In the genomic region with DNA sequence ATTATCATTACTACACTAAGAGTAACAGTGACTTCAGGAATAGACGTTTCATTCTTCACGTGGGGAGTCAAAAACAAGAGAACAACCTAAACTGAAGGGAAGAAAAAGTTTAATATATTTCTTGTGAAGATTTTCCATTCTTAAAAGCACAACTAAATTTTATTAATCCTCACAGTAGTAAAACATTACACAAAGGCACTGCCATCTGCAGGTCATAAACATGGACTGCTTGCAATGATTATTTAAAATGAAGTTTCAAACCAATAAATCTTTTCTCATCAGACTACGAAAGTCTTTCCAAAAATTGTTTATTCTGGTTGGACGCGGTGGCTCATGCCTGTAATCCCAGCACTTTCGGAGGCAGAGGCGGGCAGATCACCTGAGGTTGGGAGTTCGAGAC, we compare ENCODE assay signal across 10 cellular contexts. TPM values are rescaled to one million over a fixed set of nuclear protein-coding genes. Genes with fewer than 3 reads are reported as not detected.
A peak's percentile ranks its signal among the peaks of the same experiment; 100 is the strongest.
DNase-seq lines count a peak whose midpoint lies in the region; ATAC-seq and TF ChIP-seq lines count a peak whose summit lies in the region.
"Had no signal": no experiment of that assay in that cellular context is flagged by ENCODE, and none has a peak within 500 bp of the region (broad histone marks: within the 10 kb centered on the region; RNA-seq: fewer than 3 reads in every experiment).

No MANE protein-coding gene starts in this region.

- H3K27me3 Mint-ChIP-seq in type B pancreatic cell, result peaks cover 4% of the 10 kb centered on the region

- no peak for DNase-seq in heart left ventricle
- no peak for DNase-seq in right atrium auricular region (ENCODE audit: low spot score)
- no peak for DNase-seq in RWPE2 (ENCODE audit: low spot score)
- peak; percentile 52 for DNase-seq in fibroblast of the aortic adventitia (ENCODE audit: low read depth)
- no peak for DNase-seq in type B pancreatic cell (ENCODE audit: extremely low spot score, unreplicated experiment)
- DNase-seq in stimulated activated CD4-positive, alpha-beta T cell treated with anti-CD3 and anti-CD28 coated beads, Interleukin-15, amount 100 ng/mL, for 24 hours, result no peak
- DNase-seq: substantia nigra had no signal

- H3K4me1 Mint-ChIP-seq in type B pancreatic cell (ENCODE audit: unreplicated experiment), result peaks cover 53% of the 10 kb centered on the region

- 64 to 72% (median 65%) methylated on average over 8 of the region's 8 CpGs for WGBS in heart left ventricle, 4 donors

- H3K27me3 ChIP-seq in heart left ventricle (no peaks in the 10 kb centered on the region), right atrium auricular region (no peaks in the 10 kb centered on the region), RWPE2 (ENCODE audit: insufficient read depth, poor library complexity, severe bottlenecking) (no peaks in the 10 kb centered on the region)

- no peak for ATAC-seq in heart left ventricle
- no peak for ATAC-seq in RWPE2 (ENCODE audit: low read depth)
- no peak for ATAC-seq in GM18868 (IDR thresholded peaks at IDR 0.05; ENCODE audit: unreplicated experiment)
- no peak for ATAC-seq in HG02885 (IDR thresholded peaks at IDR 0.05; ENCODE audit: poor library complexity, unreplicated experiment)
- ATAC-seq: mucosa of descending colon had no signal

- H3K36me3 Mint-ChIP-seq in type B pancreatic cell, result no peaks in the 10 kb centered on the region

- H3K27ac ChIP-seq in heart left ventricle, result no peak overlapping the region
- no peak overlapping the region for H3K27ac ChIP-seq in right atrium auricular region
- no peak overlapping the region for H3K27ac ChIP-seq in RWPE2 (ENCODE audit: poor library complexity, severe bottlenecking)

- H3K27ac Mint-ChIP-seq in type B pancreatic cell, result peak overlapping the region; percentile 2

- H3K4me1 ChIP-seq in heart left ventricle (peaks cover 6 to 75% (median 71%) of the 10 kb centered on the region in 12 donors), right atrium auricular region (peaks cover 0 to 70% of the 10 kb centered on the region in 2 donors), RWPE2 (ENCODE audit: insufficient read depth, poor library complexity, severe bottlenecking) (peaks cover 41% of the 10 kb centered on the region)

- TF ChIP-seq CTCF in heart left ventricle (IDR thresholded peaks at IDR 0.05) (peak in 7 of 12 donors; percentile 16 to 55 (median 35)), right atrium auricular region (IDR thresholded peaks at IDR 0.05) (peak in 1 of 2 donors; percentile 57), RWPE2 (IDR thresholded peaks at IDR 0.05; ENCODE audit: poor library complexity, severe bottlenecking) (peak; percentile 92), fibroblast of the aortic adventitia (IDR thresholded peaks at IDR 0.05; ENCODE audit: insufficient read depth, low read length) (peak; percentile 50), type B pancreatic cell (conservative IDR thresholded peaks at IDR 0.05) (peak; percentile 61)

- no peaks in the 10 kb centered on the region for H3K9me3 Mint-ChIP-seq in type B pancreatic cell

- H3K4me3 ChIP-seq in heart left ventricle, result peak overlapping the region in 3 of 12 donors; percentile 7 to 96 (median 72)
- H3K4me3 ChIP-seq in right atrium auricular region, result no peak overlapping the region
- no peak overlapping the region for H3K4me3 ChIP-seq in RWPE2 (ENCODE audit: severe bottlenecking)
- no peak overlapping the region for H3K4me3 ChIP-seq in fibroblast of the aortic adventitia (ENCODE audit: low read depth, low read length)
- H3K4me3 ChIP-seq: mucosa of descending colon had no signal

- H3K36me3 ChIP-seq in heart left ventricle (peaks cover 0 to 8% (median 0%) of the 10 kb centered on the region in 9 donors), right atrium auricular region (no peaks in the 10 kb centered on the region), RWPE2 (ENCODE audit: low read depth) (peaks cover 26% of the 10 kb centered on the region)

- intact Hi-C loops in heart left ventricle (cut with DNase I), result loop anchor here in 5 of 10 donors (5.0 to 10.0 kb wide), 3 partner anchors 62 to 112 kb away; partner anchors contain the start of genes SLC12A5 (in 2 of the 5) and ZNF335 (in 1 of the 5)

- no peaks in the 10 kb centered on the region for H3K9me3 ChIP-seq in heart left ventricle
- no peaks in the 10 kb centered on the region for H3K9me3 ChIP-seq in right atrium auricular region
- H3K9me3 ChIP-seq in RWPE2 (ENCODE audit: severe bottlenecking), result no peaks in the 10 kb centered on the region
- H3K9me3 ChIP-seq: mucosa of descending colon had no signal

- no peak for TF ChIP-seq POLR2A in heart left ventricle (IDR thresholded peaks at IDR 0.05)

- H3K4me3 Mint-ChIP-seq in type B pancreatic cell, result peak overlapping the region; percentile 88

RNA-seq across cellular contexts. Expression of gene NCOA5, which starts 2.6 kb away (rescaled TPM):
- 10 to 100 TPM in 7 of 9 donors, 1 to 10 TPM in 2; 9.5 to 17.4 (median 12.5) TPM for total RNA-seq in heart left ventricle
- 10 to 100 TPM in 1 of 2 donors, 1 to 10 TPM in 1; 5.7 to 11.9 TPM for polyA plus RNA-seq in heart left ventricle
- 10 to 100 TPM; 17.8 to 23.3 TPM for total RNA-seq in right atrium auricular region
- 11.9 and 24.0 TPM in 2 replicates for total RNA-seq in fibroblast of the aortic adventitia (ENCODE audit: low replicate concordance)
- total RNA-seq in type B pancreatic cell (ENCODE audit: low replicate concordance), result 43.5 and 48.6 TPM in 2 replicates

RNA-seq across cellular contexts. Expression of gene CD40, which starts 31.0 kb away (rescaled TPM):
- total RNA-seq in heart left ventricle, result 10 to 100 TPM in 2 of 9 donors, 1 to 10 TPM in 7; 3.5 to 38.3 (median 5.7) TPM
- 1 to 10 TPM; 4.7 to 5.5 TPM for polyA plus RNA-seq in heart left ventricle
- 10 to 100 TPM in 1 of 2 donors, 1 to 10 TPM in 1; 9.6 to 14.9 TPM for total RNA-seq in right atrium auricular region
- total RNA-seq in fibroblast of the aortic adventitia (ENCODE audit: low replicate concordance), result 0.45 and 1.5 TPM in 2 replicates
- 0.40 and 1.5 TPM in 2 replicates for total RNA-seq in type B pancreatic cell (ENCODE audit: low replicate concordance)

RNA-seq across cellular contexts. Expression of gene SLC12A5, which starts 58.1 kb away (rescaled TPM):
- total RNA-seq in heart left ventricle, result 1 to 10 TPM in 2 of 9 donors, under 1 TPM in 1, not detected in 6; 0.73 to 1.7 (median 1.2) TPM
- not detected for polyA plus RNA-seq in heart left ventricle
- not detected for total RNA-seq in right atrium auricular region
- total RNA-seq in fibroblast of the aortic adventitia (ENCODE audit: low replicate concordance), result not detected in 2 replicates
- 3.1 and 5.1 TPM in 2 replicates for total RNA-seq in type B pancreatic cell (ENCODE audit: low replicate concordance)
